ENCODE assay signal across 18 cellular contexts in genomic region chr11:113562576-113562975, GRCh38.
A peak's percentile ranks its signal among the peaks of the same experiment; 100 is the strongest.
DNase-seq lines count a peak whose midpoint lies in the region; ATAC-seq and TF ChIP-seq lines count a peak whose summit lies in the region.
"Had no signal": no experiment of that assay in that cellular context is flagged by ENCODE, and none has a peak within 500 bp of the region (broad histone marks: within the 10 kb centered on the region; RNA-seq: fewer than 3 reads in every experiment).

No MANE protein-coding gene starts in this region.

- no peaks in the 10 kb centered on the region for H3K36me3 Mint-ChIP-seq in activated CD4-positive, alpha-beta T cell treated with anti-CD3 and anti-CD28 coated beads for 36 hours (ENCODE audit: low read depth)
- H3K36me3 Mint-ChIP-seq in activated CD4-positive, alpha-beta T cell treated with anti-CD3 and anti-CD28 coated beads, Interleukin-2, amount 10 ng/mL, durations not matched to agents 24 days and 14 days (ENCODE audit: low read depth), result no peaks in the 10 kb centered on the region
- H3K36me3 Mint-ChIP-seq in T-helper 17 cell (ENCODE audit: low read depth) (no peaks in the 10 kb centered on the region), type B pancreatic cell (no peaks in the 10 kb centered on the region)
- no peaks in the 10 kb centered on the region for H3K36me3 Mint-ChIP-seq in activated T-helper 2 cell treated with anti-CD3 and anti-CD28 coated beads, Interferon-gamma antibody, Interleukin-2, Interleukin-4, amounts not matched to agents 10 μg/mL and 5 μg/mL and 100 μg/mL, durations not matched to agents 14 hours and 24 hours and 36 hours (ENCODE audit: low read depth)

- H3K4me1 Mint-ChIP-seq in activated CD4-positive, alpha-beta T cell treated with anti-CD3 and anti-CD28 coated beads for 36 hours, result no peaks in the 10 kb centered on the region
- no peaks in the 10 kb centered on the region for H3K4me1 Mint-ChIP-seq in activated CD4-positive, alpha-beta T cell treated with anti-CD3 and anti-CD28 coated beads, Interleukin-2, amount 10 ng/mL, durations not matched to agents 24 days and 14 days
- H3K4me1 Mint-ChIP-seq in T-helper 17 cell (no peaks in the 10 kb centered on the region), type B pancreatic cell (ENCODE audit: unreplicated experiment) (no peaks in the 10 kb centered on the region)
- H3K4me1 Mint-ChIP-seq in activated T-helper 2 cell treated with anti-CD3 and anti-CD28 coated beads, Interferon-gamma antibody, Interleukin-2, Interleukin-4, amounts not matched to agents 10 μg/mL and 5 μg/mL and 100 μg/mL, durations not matched to agents 14 hours and 24 hours and 36 hours (ENCODE audit: low read depth), result peaks cover 29% of the 10 kb centered on the region

- intact Hi-C loops in activated CD4-positive, alpha-beta T cell treated with anti-CD3 and anti-CD28 coated beads for 36 hours (cut with DNase I, micrococcal nuclease), result no loop called here
- intact Hi-C loops in activated CD4-positive, alpha-beta T cell treated with anti-CD3 and anti-CD28 coated beads, Interleukin-2, amount 10 ng/mL, durations not matched to agents 24 days and 14 days (cut with micrococcal nuclease), result loop anchor here (1.0 kb wide), 1 partner anchor 25 kb away; no protein-coding TSS in a partner anchor
- intact Hi-C loops in activated T-helper 2 cell treated with anti-CD3 and anti-CD28 coated beads, Interferon-gamma antibody, Interleukin-2, Interleukin-4, amounts not matched to agents 10 μg/mL and 5 μg/mL and 100 μg/mL, durations not matched to agents 14 hours and 24 hours and 36 hours (cut with micrococcal nuclease), result loop anchor here (2.0 to 10.0 kb wide), 3 partner anchors 32 to 118 kb away; no protein-coding TSS in a partner anchor
- intact Hi-C loops in cardiac septum (cut with DNase I), result no loop called here

- POLR2A ChIA-PET in activated CD4-positive, alpha-beta T cell treated with anti-CD3 and anti-CD28 coated beads for 36 hours (lab: Charles Lee), result no interaction called here

- H3K27me3 Mint-ChIP-seq in activated CD4-positive, alpha-beta T cell treated with anti-CD3 and anti-CD28 coated beads for 36 hours, result peaks cover 13% of the 10 kb centered on the region
- peaks cover 12% of the 10 kb centered on the region for H3K27me3 Mint-ChIP-seq in activated CD4-positive, alpha-beta T cell treated with anti-CD3 and anti-CD28 coated beads, Interleukin-2, amount 10 ng/mL, durations not matched to agents 24 days and 14 days
- H3K27me3 Mint-ChIP-seq in T-helper 17 cell (peaks cover 32% of the 10 kb centered on the region), type B pancreatic cell (peaks cover 11% of the 10 kb centered on the region)
- no peaks in the 10 kb centered on the region for H3K27me3 Mint-ChIP-seq in activated T-helper 2 cell treated with anti-CD3 and anti-CD28 coated beads, Interferon-gamma antibody, Interleukin-2, Interleukin-4, amounts not matched to agents 10 μg/mL and 5 μg/mL and 100 μg/mL, durations not matched to agents 14 hours and 24 hours and 36 hours (ENCODE audit: low read depth)

- CTCF ChIA-PET in activated CD4-positive, alpha-beta T cell treated with anti-CD3 and anti-CD28 coated beads for 36 hours (lab: Charles Lee), result interaction anchor here (0.9 kb wide), 1 partner anchor 235 kb away, joined by 4 read pairs; no protein-coding TSS in a partner anchor

- TF ChIP-seq CTCF in type B pancreatic cell (conservative IDR thresholded peaks at IDR 0.05), result no peak

- no peak overlapping the region for H3K27ac Mint-ChIP-seq in activated CD4-positive, alpha-beta T cell treated with anti-CD3 and anti-CD28 coated beads for 36 hours
- no peak overlapping the region for H3K27ac Mint-ChIP-seq in activated CD4-positive, alpha-beta T cell treated with anti-CD3 and anti-CD28 coated beads, Interleukin-2, amount 10 ng/mL, durations not matched to agents 24 days and 14 days
- H3K27ac Mint-ChIP-seq in T-helper 17 cell (no peak overlapping the region), type B pancreatic cell (peak overlapping the region; percentile 50)
- peak overlapping the region; percentile 79 for H3K27ac Mint-ChIP-seq in activated T-helper 2 cell treated with anti-CD3 and anti-CD28 coated beads, Interferon-gamma antibody, Interleukin-2, Interleukin-4, amounts not matched to agents 10 μg/mL and 5 μg/mL and 100 μg/mL, durations not matched to agents 14 hours and 24 hours and 36 hours

- no peaks in the 10 kb centered on the region for H3K9me3 ChIP-seq in T-helper 17 cell (ENCODE audit: control insufficient read depth, low read length, poor library complexity, severe bottlenecking)
- H3K9me3 ChIP-seq: SJSA1 had no signal

- ATAC-seq in activated CD4-positive, alpha-beta T cell treated with anti-CD3 and anti-CD28 coated beads for 36 hours, result peak; percentile 35
- ATAC-seq in T-helper 17 cell (no peak), HG02938 (IDR thresholded peaks at IDR 0.05; ENCODE audit: unreplicated experiment) (no peak)
- ATAC-seq: Right ventricle myocardium inferior had no signal

- H3K4me3 Mint-ChIP-seq in activated CD4-positive, alpha-beta T cell treated with anti-CD3 and anti-CD28 coated beads for 36 hours, result no peak overlapping the region
- no peak overlapping the region for H3K4me3 Mint-ChIP-seq in activated CD4-positive, alpha-beta T cell treated with anti-CD3 and anti-CD28 coated beads, Interleukin-2, amount 10 ng/mL, durations not matched to agents 24 days and 14 days
- H3K4me3 Mint-ChIP-seq in T-helper 17 cell (peak overlapping the region; percentile 1), type B pancreatic cell (no peak overlapping the region)
- no peak overlapping the region for H3K4me3 Mint-ChIP-seq in activated T-helper 2 cell treated with anti-CD3 and anti-CD28 coated beads, Interferon-gamma antibody, Interleukin-2, Interleukin-4, amounts not matched to agents 10 μg/mL and 5 μg/mL and 100 μg/mL, durations not matched to agents 14 hours and 24 hours and 36 hours (ENCODE audit: low read depth)

- H3K9me3 Mint-ChIP-seq in activated CD4-positive, alpha-beta T cell treated with anti-CD3 and anti-CD28 coated beads for 36 hours (ENCODE audit: low read depth), result no peaks in the 10 kb centered on the region
- H3K9me3 Mint-ChIP-seq in activated CD4-positive, alpha-beta T cell treated with anti-CD3 and anti-CD28 coated beads, Interleukin-2, amount 10 ng/mL, durations not matched to agents 24 days and 14 days, result no peaks in the 10 kb centered on the region
- no peaks in the 10 kb centered on the region for H3K9me3 Mint-ChIP-seq in activated T-helper 2 cell treated with anti-CD3 and anti-CD28 coated beads, Interferon-gamma antibody, Interleukin-2, Interleukin-4, amounts not matched to agents 10 μg/mL and 5 μg/mL and 100 μg/mL, durations not matched to agents 14 hours and 24 hours and 36 hours
- no peaks in the 10 kb centered on the region for H3K9me3 Mint-ChIP-seq in type B pancreatic cell

- DNase-seq in activated CD4-positive, alpha-beta T cell treated with anti-CD3 and anti-CD28 coated beads for 36 hours, result no peak
- no peak for DNase-seq in activated CD4-positive, alpha-beta T cell treated with anti-CD3 and anti-CD28 coated beads, Interleukin-2, amount 10 ng/mL, durations not matched to agents 24 days and 14 days
- no peak for DNase-seq in T-helper 17 cell
- DNase-seq in activated T-helper 2 cell treated with anti-CD3 and anti-CD28 coated beads, Interferon-gamma antibody, Interleukin-2, Interleukin-4, amounts not matched to agents 10 μg/mL and 5 μg/mL and 100 μg/mL, durations not matched to agents 14 hours and 24 hours and 36 hours (ENCODE audit: low spot score), result no peak
- no peak for DNase-seq in type B pancreatic cell (ENCODE audit: extremely low spot score, unreplicated experiment)
- no peak for DNase-seq in cardiac septum (ENCODE audit: low spot score)
- DNase-seq in NCI-H82 treated with DMSO at 0.1 percent for 48 hours (lab: John Stamatoyannopoulos, UW; ENCODE audit: unreplicated experiment), result no peak
- DNase-seq: H7, KG1, NCI-H1092 treated with DMSO at 0.1 percent for 48 hours, NCI-H146, NCI-H2029 treated with DMSO at 0.1 percent for 48 hours, NCI-H2171 treated with DMSO at 0.1 percent for 48 hours, NCI-H446, OCI-M1 had no signal

Comparison
In these comparisons a context has a peak if more than half of its experiments do, and no peak if none do; other contexts are left out.
1. intact Hi-C loops: an anchor here in activated CD4-positive, alpha-beta T cell treated with anti-CD3 and anti-CD28 coated beads, Interleukin-2, amount 10 ng/mL, durations not matched to agents 24 days and 14 days (1.0 kb wide) and activated T-helper 2 cell treated with anti-CD3 and anti-CD28 coated beads, Interferon-gamma antibody, Interleukin-2, Interleukin-4, amounts not matched to agents 10 μg/mL and 5 μg/mL and 100 μg/mL, durations not matched to agents 14 hours and 24 hours and 36 hours (2.0 to 10.0 kb wide); none called in activated CD4-positive, alpha-beta T cell treated with anti-CD3 and anti-CD28 coated beads for 36 hours and cardiac septum.
2. H3K27ac Mint-ChIP-seq: peak in activated T-helper 2 cell treated with anti-CD3 and anti-CD28 coated beads, Interferon-gamma antibody, Interleukin-2, Interleukin-4, amounts not matched to agents 10 μg/mL and 5 μg/mL and 100 μg/mL, durations not matched to agents 14 hours and 24 hours and 36 hours (single experiment) and type B pancreatic cell (single experiment); none in activated CD4-positive, alpha-beta T cell treated with anti-CD3 and anti-CD28 coated beads for 36 hours (single experiment), activated CD4-positive, alpha-beta T cell treated with anti-CD3 and anti-CD28 coated beads, Interleukin-2, amount 10 ng/mL, durations not matched to agents 24 days and 14 days (single experiment) and T-helper 17 cell (single experiment).